15 cellular contexts compared by ENCODE assay signal in genomic region chr4:53019485-53020382, GRCh38.
DNase-seq lines count a peak whose midpoint lies in the region; ATAC-seq and TF ChIP-seq lines count a peak whose summit lies in the region.
"Had no signal": no experiment of that assay in that cellular context is flagged by ENCODE, and none has a peak within 500 bp of the region (broad histone marks: within the 10 kb centered on the region; RNA-seq: fewer than 3 reads in every experiment).

No MANE protein-coding gene starts in this region.

- H3K4me1 ChIP-seq in breast epithelium (no peaks in the 10 kb centered on the region), thoracic aorta (ENCODE audit: control insufficient read depth in 1 of 2, low read depth in 2 of 2) (peaks cover 31 to 71% of the 10 kb centered on the region in 2 donors)

- no peak for TF ChIP-seq POLR2A in breast epithelium (IDR thresholded peaks at IDR 0.05)

- H3K9me3 ChIP-seq in breast epithelium = no peaks in the 10 kb centered on the region
- H3K9me3 ChIP-seq in thoracic aorta = no peaks in the 10 kb centered on the region

- BruUV-seq in MCF 10A (replicated peaks; lab: Mats Ljungman, UMichigan) = no TSS peak

- H3K27ac Mint-ChIP-seq in MCF 10A (ENCODE audit: low read depth, unreplicated experiment) = no peak overlapping the region
- H3K27ac Mint-ChIP-seq in stimulated activated naive CD8-positive, alpha-beta T cell treated with anti-CD3 and anti-CD28 coated beads, Interleukin-15, amount 100 ng/mL, for 72 hours = peak overlapping the region in 1 of 2 donors; percentile 76
- H3K27ac Mint-ChIP-seq: T-helper 1 cell treated with Interleukin-12 subunit alpha and Interleukin-12 subunit beta and Interleukin-4 antibody, amounts not matched to agents 30 μg/mL and 1 μg/mL, for 36 hours had no signal

- H3K27me3 ChIP-seq in breast epithelium (no peaks in the 10 kb centered on the region), thoracic aorta (replicated peaks; ENCODE audit: insufficient read depth) (no peaks in the 10 kb centered on the region)

- intact Hi-C loops in MCF 10A (cut with micrococcal nuclease) (loop anchor here (5.0 to 10.0 kb wide), 2 partner anchors 168 to 885 kb away; no protein-coding TSS in a partner anchor), breast epithelium (cut with DNase I; ENCODE audit: low total_unique reads) (no loop called here)

- H3K27me3 Mint-ChIP-seq in MCF 10A (ENCODE audit: insufficient read depth, unreplicated experiment) = no peaks in the 10 kb centered on the region
- no peaks in the 10 kb centered on the region for H3K27me3 Mint-ChIP-seq in stimulated activated naive CD8-positive, alpha-beta T cell treated with anti-CD3 and anti-CD28 coated beads, Interleukin-15, amount 100 ng/mL, for 72 hours
- H3K27me3 Mint-ChIP-seq: central memory CD8-positive, alpha-beta T cell; naive B cell had no signal

- no peak overlapping the region for H3K4me3 Mint-ChIP-seq in MCF 10A (ENCODE audit: unreplicated experiment)
- no peak overlapping the region for H3K4me3 Mint-ChIP-seq in stimulated activated naive CD8-positive, alpha-beta T cell treated with anti-CD3 and anti-CD28 coated beads, Interleukin-15, amount 100 ng/mL, for 72 hours
- H3K4me3 Mint-ChIP-seq: central memory CD8-positive, alpha-beta T cell; naive B cell; T-helper 1 cell treated with Interleukin-12 subunit alpha and Interleukin-12 subunit beta and Interleukin-4 antibody, amounts not matched to agents 30 μg/mL and 1 μg/mL, for 36 hours had no signal

- CTCF ChIA-PET in MCF 10A (lab: Yijun Ruan, JAX) = interaction anchor here (0.6 to 1.1 kb wide), 3 partner anchors 8 to 1214 kb away, joined by 3 read pairs; no protein-coding TSS in a partner anchor

- ATAC-seq in thoracic aorta (ENCODE audit: insufficient number of reproducible peaks, low FRiP score, low read depth) = peak; percentile 35
- no peak for ATAC-seq in stimulated activated naive CD8-positive, alpha-beta T cell treated with anti-CD3 and anti-CD28 coated beads, Interleukin-15, amount 100 ng/mL, for 72 hours
- ATAC-seq in HG03442 (IDR thresholded peaks at IDR 0.05; ENCODE audit: unreplicated experiment) = no peak

- no peaks in the 10 kb centered on the region for H3K36me3 Mint-ChIP-seq in MCF 10A (ENCODE audit: insufficient read depth, unreplicated experiment)

- H3K4me3 ChIP-seq in breast epithelium (no peak overlapping the region), thoracic aorta (no peak overlapping the region)

- no peaks in the 10 kb centered on the region for H3K9me3 Mint-ChIP-seq in MCF 10A (ENCODE audit: unreplicated experiment)
- H3K9me3 Mint-ChIP-seq in stimulated activated naive CD8-positive, alpha-beta T cell treated with anti-CD3 and anti-CD28 coated beads, Interleukin-15, amount 100 ng/mL, for 72 hours = no peaks in the 10 kb centered on the region
- H3K9me3 Mint-ChIP-seq: central memory CD8-positive, alpha-beta T cell; naive B cell; T-helper 1 cell treated with Interleukin-12 subunit alpha and Interleukin-12 subunit beta and Interleukin-4 antibody, amounts not matched to agents 30 μg/mL and 1 μg/mL, for 36 hours had no signal

- peaks cover 10% of the 10 kb centered on the region for H3K4me1 Mint-ChIP-seq in MCF 10A (ENCODE audit: insufficient read depth, unreplicated experiment)
- peaks cover 9% of the 10 kb centered on the region for H3K4me1 Mint-ChIP-seq in stimulated activated naive CD8-positive, alpha-beta T cell treated with anti-CD3 and anti-CD28 coated beads, Interleukin-15, amount 100 ng/mL, for 72 hours
- H3K4me1 Mint-ChIP-seq: central memory CD8-positive, alpha-beta T cell; naive B cell had no signal

- H3K27ac ChIP-seq in breast epithelium (peak overlapping the region in 1 of 2 donors; percentile 1), thoracic aorta (peak overlapping the region; percentile 24 to 82)
- H3K27ac ChIP-seq: 22Rv1 had no signal

- DNase-seq in MCF 10A (ENCODE audit: unreplicated experiment) (peak; percentile 55), breast epithelium (ENCODE audit: low spot score in 2 of 2) (no peak), amniotic stem cell (lab: John Stamatoyannopoulos, UW) (peak; percentile 24), kidney tubule cell (ENCODE audit: low spot score) (peak; percentile 69), thoracic aorta (ENCODE audit: low spot score) (no peak), NCI-H345 treated with DMSO at 0.1 percent for 48 hours (lab: John Stamatoyannopoulos, UW; ENCODE audit: unreplicated experiment) (no peak)
- DNase-seq in stimulated activated naive CD8-positive, alpha-beta T cell treated with anti-CD3 and anti-CD28 coated beads, Interleukin-15, amount 100 ng/mL, for 72 hours = no peak
- DNase-seq: head of caudate nucleus; naive B cell; NCI-H524 treated with DMSO at 0.1 percent for 48 hours; stimulated activated CD4-positive, alpha-beta T cell treated with anti-CD3 and anti-CD28 coated beads, Interleukin-4, amount 100 ng/mL, for 24 hours had no signal

- TF ChIP-seq CTCF in MCF 10A (IDR thresholded peaks at IDR 0.05; ENCODE audit: unreplicated experiment) (no peak), breast epithelium (IDR thresholded peaks at IDR 0.05) (no peak), thoracic aorta (IDR thresholded peaks at IDR 0.05) (no peak)

- H3K36me3 ChIP-seq in breast epithelium (no peaks in the 10 kb centered on the region), thoracic aorta (no peaks in the 10 kb centered on the region)

- POLR2A ChIA-PET in MCF 10A (lab: Yijun Ruan, JAX) = interaction anchor here (0.6 kb wide), 1 partner anchor 25 kb away, joined by 3 read pairs; no protein-coding TSS in a partner anchor

Comparison
In these comparisons a context has a peak if more than half of its experiments do, and no peak if none do; other contexts are left out.
1. DNase-seq: peak in MCF 10A (single experiment), amniotic stem cell (single experiment) and kidney tubule cell (single experiment); none in breast epithelium (0 of 2), thoracic aorta (single experiment), stimulated activated naive CD8-positive, alpha-beta T cell treated with anti-CD3 and anti-CD28 coated beads, Interleukin-15, amount 100 ng/mL, for 72 hours (0 of 2) and NCI-H345 treated with DMSO at 0.1 percent for 48 hours (single experiment).